In genomic region chr7:134605978-134606923, GRCh38 we compare ENCODE assay signal across 8 cellular contexts. TPM values are rescaled to one million over a fixed set of nuclear protein-coding genes. Genes with fewer than 3 reads are reported as not detected.
DNase-seq lines count a peak whose midpoint lies in the region; ATAC-seq and TF ChIP-seq lines count a peak whose summit lies in the region.

No MANE protein-coding gene starts in this region.

- H3K4me1 ChIP-seq in A673 (ENCODE audit: insufficient read depth, low read length, poor library complexity, severe bottlenecking) = peaks cover 13% of the 10 kb centered on the region

- ATAC-seq in GM18517 (IDR thresholded peaks at IDR 0.05; ENCODE audit: unreplicated experiment) = peak; percentile 64
- peak; percentile 85 for ATAC-seq in HG03280 (IDR thresholded peaks at IDR 0.05; ENCODE audit: unreplicated experiment)

- DNase-seq in A673 (ENCODE audit: low spot score) (peak; percentile 78), NOMO-1 treated with dmso at 0.1 percent for 144 hours (lab: John Stamatoyannopoulos, UW; ENCODE audit: unreplicated experiment) (peak; percentile 17), epithelial cell of esophagus (ENCODE audit: low read depth) (peak; percentile 66), myocyte (ENCODE audit: low read depth) (peak; percentile 85)
- peak; percentile 61 for DNase-seq in activated CD8-positive, alpha-beta memory T cell treated with anti-CD3 and anti-CD28 coated beads, Interleukin-2, amount 50 U/mL, for 4 hours
- DNase-seq in stimulated activated CD8-positive, alpha-beta memory T cell treated with anti-CD3 and anti-CD28 coated beads, Interleukin-7, amount 100 ng/mL, for 4 hours (ENCODE audit: low read depth in 2 of 2) = peak; percentile 33

- no peaks in the 10 kb centered on the region for H3K9me3 ChIP-seq in A673 (ENCODE audit: low read depth, low read length, poor library complexity, severe bottlenecking)

- no TSS peak for BruUV-seq in A673 (replicated peaks; lab: Mats Ljungman, UMichigan)

- POLR2A ChIA-PET in A673 (lab: Charles Lee; ENCODE audit: low non-redundant PET) = no interaction called here

- TF ChIP-seq CTCF in A673 (conservative IDR thresholded peaks at IDR 0.05; ENCODE audit: low read depth, low read length) (peak; percentile 95), epithelial cell of esophagus (IDR thresholded peaks at IDR 0.05; ENCODE audit: insufficient read depth, low read depth, low read length, missing control alignments) (peak; percentile 94)

- H3K36me3 ChIP-seq in A673 (ENCODE audit: insufficient read depth, low read length, poor library complexity, severe bottlenecking) = no peaks in the 10 kb centered on the region

- CTCF ChIA-PET in A673 (lab: Charles Lee) = interaction anchor here (0.6 to 2.2 kb wide), 2 partner anchors 174 kb away, joined by 4 to 8 read pairs; no protein-coding TSS in a partner anchor

- H3K27me3 ChIP-seq in A673 (replicated peaks; ENCODE audit: insufficient read depth, low read depth, low read length, poor library complexity) = peaks cover 16% of the 10 kb centered on the region

- no peak overlapping the region for H3K4me3 ChIP-seq in A673 (ENCODE audit: low read depth, low read length, poor library complexity, severe bottlenecking)
- H3K4me3 ChIP-seq in epithelial cell of esophagus (ENCODE audit: low read length) = no peak overlapping the region

- no peak overlapping the region for H3K27ac ChIP-seq in A673 (ENCODE audit: low read depth, low read length, poor library complexity, severe bottlenecking)

- intact Hi-C loops in A673 (cut with micrococcal nuclease; ENCODE audit: unreplicated experiment) = loop anchor here (1.0 kb wide), 2 partner anchors 92 to 174 kb away; no protein-coding TSS in a partner anchor

RNA-seq across cellular contexts. Expression of gene BPGM, which starts 40.4 kb away (rescaled TPM):
- 13.8 and 14.0 TPM in 2 replicates for total RNA-seq in A673 (2021)
- 34.0 and 45.0 TPM in 2 replicates for total RNA-seq in myocyte
- 43.4 TPM for polyA plus RNA-seq in myocyte (2012)

RNA-seq across cellular contexts. Expression of gene AKR1B15, which starts 57.3 kb away (rescaled TPM):
- total RNA-seq in A673 (2021) = not detected in 2 replicates
- total RNA-seq in myocyte = 1.2 and 1.8 TPM in 2 replicates
- 0.19 TPM for polyA plus RNA-seq in myocyte (2012)

Comparison
In these comparisons a context has a peak if more than half of its experiments do, and no peak if none do; other contexts are left out.
1. DNase-seq: peak in every context shown above with its lines; median percentile 85 in myocyte; 78 in A673; 66 in epithelial cell of esophagus; 61 in activated CD8-positive, alpha-beta memory T cell treated with anti-CD3 and anti-CD28 coated beads, Interleukin-2, amount 50 U/mL, for 4 hours; 33 in stimulated activated CD8-positive, alpha-beta memory T cell treated with anti-CD3 and anti-CD28 coated beads, Interleukin-7, amount 100 ng/mL, for 4 hours; 17 in NOMO-1 treated with dmso at 0.1 percent for 144 hours.